In genomic region chr7:117053407-117053806, GRCh38 we compare ENCODE assay signal across 16 cellular contexts.
"Had no signal": no experiment of that assay in that cellular context is flagged by ENCODE, and none has a peak within 500 bp of the region (broad histone marks: within the 10 kb centered on the region; RNA-seq: fewer than 3 reads in every experiment).

No MANE protein-coding gene starts in this region.

- H3K36me3 ChIP-seq: suprapubic skin, WERI-Rb-1 had no signal

- H3K27me3 ChIP-seq: suprapubic skin had no signal

- ATAC-seq: activated CD8-positive, alpha-beta T cell treated with anti-CD3 and anti-CD28 coated beads, Interleukin-2, amount 10 ng/mL, durations not matched to agents 7 days and 5 days; left colon; sciatic nerve; stimulated activated naive CD8-positive, alpha-beta T cell treated with anti-CD3 and anti-CD28 coated beads, Interleukin-15, Interleukin-2, amounts not matched to agents 100 U/mL and 50 U/mL, for 24 hours; T-cell had no signal

- H3K4me3 ChIP-seq: psoas muscle, suprapubic skin had no signal

- H3K27ac ChIP-seq: psoas muscle, suprapubic skin, WERI-Rb-1 had no signal

- DNase-seq: activated CD4-positive, alpha-beta T cell treated with anti-CD3 and anti-CD28 coated beads for 4 hours; activated CD8-positive, alpha-beta memory T cell treated with anti-CD3 and anti-CD28 coated beads, Interleukin-2, amount 50 U/mL, for 48 hours; activated CD8-positive, alpha-beta T cell treated with anti-CD3 and anti-CD28 coated beads, Interleukin-2, amount 10 ng/mL, durations not matched to agents 7 days and 5 days; activated naive CD4-positive, alpha-beta T cell; dermis blood vessel endothelial cell; foreskin fibroblast; left colon; occipital lobe; stimulated activated CD4-positive, alpha-beta T cell treated with anti-CD3 and anti-CD28 coated beads, Interleukin-2, amount 100 ng/mL, for 48 hours; stimulated activated CD8-positive, alpha-beta memory T cell treated with anti-CD3 and anti-CD28 coated beads, Interleukin-4, amount 100 ng/mL, for 48 hours; stimulated activated naive CD8-positive, alpha-beta T cell treated with anti-CD3 and anti-CD28 coated beads, Interleukin-15, Interleukin-2, amounts not matched to agents 100 U/mL and 50 U/mL, for 24 hours; T-cell; WERI-Rb-1 had no signal

- H3K9me3 ChIP-seq: psoas muscle, suprapubic skin had no signal
